ENCODE assay signal across 18 cellular contexts in the genomic region with DNA sequence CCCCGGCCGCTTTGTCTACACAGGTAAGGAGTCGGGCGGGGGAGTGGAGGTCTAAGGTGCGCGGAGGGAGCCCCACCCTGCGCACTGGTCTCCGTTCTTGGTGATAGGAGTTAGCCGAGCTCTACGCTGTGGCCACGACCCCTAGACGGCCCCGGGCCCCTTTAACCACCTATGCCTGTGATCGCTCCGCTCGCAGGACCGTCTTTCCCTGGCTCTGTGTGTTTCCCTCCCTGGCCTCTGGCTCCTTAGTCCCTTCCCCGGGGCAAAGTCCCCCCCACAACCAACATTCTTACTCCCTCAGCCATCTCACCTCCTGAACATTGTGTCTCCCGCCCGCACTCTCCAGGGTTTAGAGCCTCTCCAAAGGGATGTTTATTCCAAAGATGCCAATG. TPM values are rescaled to one million over a fixed set of nuclear protein-coding genes. Genes with fewer than 3 reads are reported as not detected.
DNase-seq lines count a peak whose midpoint lies in the region; ATAC-seq, FAIRE-seq and TF ChIP-seq lines count a peak whose summit lies in the region.
"Had no signal": no experiment of that assay in that cellular context is flagged by ENCODE, and none has a peak within 500 bp of the region (broad histone marks: within the 10 kb centered on the region; RNA-seq: fewer than 3 reads in every experiment).

No MANE protein-coding gene starts in this region.

- CTCF ChIA-PET in A549 (lab: Yijun Ruan, JAX), result interaction anchor here (0.5 to 1.4 kb wide), 4 partner anchors 9 to 304 kb away, joined by 3 to 6 read pairs (median 4); no protein-coding TSS in a partner anchor

- no peak for FAIRE-seq in A549 (lab: Jason Lieb, UNC)

- ATAC-seq in A549 (no peak), mucosa of descending colon (peak; percentile 34), upper lobe of left lung (ENCODE audit: low FRiP score in 2 of 2) (no peak)
- no peak for ATAC-seq in activated CD4-positive, CD25-positive, alpha-beta regulatory T cell treated with anti-CD3 and anti-CD28 coated beads, Interleukin-2, amount 50 U/mL, for 24 hours

- H3K27ac ChIP-seq in A549 (peak overlapping the region; percentile 31 to 63; a peak in 2 of 6 replicates), upper lobe of left lung (no peak overlapping the region)
- H3K27ac ChIP-seq: neutrophil, right atrium auricular region, upper lobe of right lung, WERI-Rb-1 had no signal

- 85% methylated on average over 20 of the region's 20 CpGs for WGBS in A549 (ENCODE audit: missing lambda C conversion rate)
- WGBS in upper lobe of left lung, 2 donors, result 47 to 54% methylated on average over 12 to 20 of the region's 20 CpGs

- no peaks in the 10 kb centered on the region for H3K9me3 Mint-ChIP-seq in dendritic cell treated with granulocyte-macrophage colony-stimulating factor and Interleukin-4, amounts not matched to agents 40 ng/mL and 50 ng/mL, for 4 days

- no peak for TF ChIP-seq POLR2A in A549 (IDR thresholded peaks at IDR 0.05; ENCODE audit: low read length)
- no peak for TF ChIP-seq POLR2A in upper lobe of left lung (IDR thresholded peaks at IDR 0.05)

- POLR2A ChIA-PET in A549 (lab: Yijun Ruan, JAX), result no interaction called here

- H3K4me3 ChIP-seq in A549, result no peak overlapping the region
- H3K4me3 ChIP-seq in mucosa of descending colon, result no peak overlapping the region
- H3K4me3 ChIP-seq in upper lobe of left lung, result no peak overlapping the region

- no peak for TF ChIP-seq RAD21 in A549 (conservative IDR thresholded peaks at IDR 0.05 in 1 of 2, IDR thresholded peaks at IDR 0.05 in 1 of 2)

- H3K36me3 Mint-ChIP-seq in dendritic cell treated with granulocyte-macrophage colony-stimulating factor and Interleukin-4, amounts not matched to agents 40 ng/mL and 50 ng/mL, for 4 days (ENCODE audit: low read depth), result no peaks in the 10 kb centered on the region

- peak overlapping the region; percentile 96; the same call in 1 of the 3 replicates for H3K4me2 ChIP-seq in A549

- DNase-seq in A549 (ENCODE audit: low read depth in 1 of 2, low spot score in 1 of 2), result no peak
- peak; percentile 38 for DNase-seq in GM10266 (ENCODE audit: extremely low spot score)
- peak in 2 of 3 donors; percentile 20 to 60 for DNase-seq in mucosa of descending colon
- DNase-seq in NOMO-1 treated with dmso at 0.1 percent for 144 hours (lab: John Stamatoyannopoulos, UW; ENCODE audit: unreplicated experiment), result no peak
- no peak for DNase-seq in upper lobe of left lung
- no peak for DNase-seq in stimulated activated CD8-positive, alpha-beta memory T cell treated with anti-CD3 and anti-CD28 coated beads, Interleukin-4, amount 100 ng/mL, for 48 hours
- DNase-seq: KBM-7; NCI-H2107; NCI-H524 treated with DMSO at 0.1 percent for 48 hours; SHP77; stimulated activated naive CD4-positive, alpha-beta T cell treated with Interleukin-2 at 50 U/mL for 16 hours; WERI-Rb-1 had no signal

- peaks cover 41% of the 10 kb centered on the region for H3K4me1 Mint-ChIP-seq in dendritic cell treated with granulocyte-macrophage colony-stimulating factor and Interleukin-4, amounts not matched to agents 40 ng/mL and 50 ng/mL, for 4 days (ENCODE audit: low read depth)

- H3K4me3 Mint-ChIP-seq in dendritic cell treated with granulocyte-macrophage colony-stimulating factor and Interleukin-4, amounts not matched to agents 40 ng/mL and 50 ng/mL, for 4 days, result peak overlapping the region; percentile 65

- intact Hi-C loops in dendritic cell treated with granulocyte-macrophage colony-stimulating factor and Interleukin-4, amounts not matched to agents 40 ng/mL and 50 ng/mL, for 4 days (cut with micrococcal nuclease), result no loop called here
- intact Hi-C loops in mucosa of descending colon (cut with DNase I, micrococcal nuclease), result loop anchor here in 1 of 2 donors (10.0 kb wide), 1 partner anchor 255 kb away; no protein-coding TSS in a partner anchor

- H3K36me3 ChIP-seq in mucosa of descending colon (ENCODE audit: low read depth) (no peaks in the 10 kb centered on the region), upper lobe of left lung (no peaks in the 10 kb centered on the region)
- H3K36me3 ChIP-seq: neutrophil, right atrium auricular region, upper lobe of right lung, WERI-Rb-1 had no signal

- no peak for TF ChIP-seq EP300 in A549 (IDR thresholded peaks at IDR 0.05)
- TF ChIP-seq EP300 in upper lobe of left lung (IDR thresholded peaks at IDR 0.05), result no peak

- H3K4me1 ChIP-seq in A549 (peaks cover 44% of the 10 kb centered on the region), mucosa of descending colon (ENCODE audit: low read depth) (peaks cover 34% of the 10 kb centered on the region), upper lobe of left lung (peaks cover 23 to 36% (median 31%) of the 10 kb centered on the region in 4 donors)

- TF ChIP-seq CTCF in A549 (IDR thresholded peaks at IDR 0.05) (no peak), GM10266 (IDR thresholded peaks at IDR 0.05; ENCODE audit: control insufficient read depth, insufficient read depth, low read depth, missing control alignments) (no peak), mucosa of descending colon (IDR thresholded peaks at IDR 0.05) (no peak), upper lobe of left lung (IDR thresholded peaks at IDR 0.05) (no peak)

- H3K27me3 ChIP-seq in upper lobe of left lung, result peaks cover 0 to 14% (median 1%) of the 10 kb centered on the region in 4 donors
- H3K27me3 ChIP-seq: upper lobe of right lung had no signal

- peaks cover 70% of the 10 kb centered on the region for H3K27me3 Mint-ChIP-seq in dendritic cell treated with granulocyte-macrophage colony-stimulating factor and Interleukin-4, amounts not matched to agents 40 ng/mL and 50 ng/mL, for 4 days

- peak overlapping the region; percentile 47 for H3K27ac Mint-ChIP-seq in dendritic cell treated with granulocyte-macrophage colony-stimulating factor and Interleukin-4, amounts not matched to agents 40 ng/mL and 50 ng/mL, for 4 days

- H3K9me3 ChIP-seq in A549 (no peaks in the 10 kb centered on the region), mucosa of descending colon (no peaks in the 10 kb centered on the region), upper lobe of left lung (no peaks in the 10 kb centered on the region)
- H3K9me3 ChIP-seq: Caco-2, neutrophil, right atrium auricular region, upper lobe of right lung had no signal

TF ChIP-seq in A549, 52 proteins besides CTCF, POLR2A, EP300 and RAD21:
- no peak for TF ChIP-seq NR3C1 (IDR thresholded peaks at IDR 0.05)

RNA-seq across cellular contexts. Expression of a gene that starts 50.5 kb away (rescaled TPM):
- polyA plus RNA-seq in A549 (2011; rRNA removed) (not detected in 2 replicates), A549 (2017; fragmentation: RNase III; extraction: RNeasy Plus Mini Kit Qiagen cat#74134 plus additional on column Dnase treatment) (not detected in 3 replicates)
- not detected in 2 replicates for polyA plus RNA-seq in A549 (2012; cell fraction: cytosol; rRNA removed)
- 0.05 TPM in 1 of 2 replicates, not detected in the other for polyA plus RNA-seq in A549 (2012; cell fraction: nucleus; rRNA removed)
- polyA minus RNA-seq in A549 (2011; rRNA and poly(A)+ RNA removed), result not detected in 2 replicates
- total RNA-seq in mucosa of descending colon (1 to 10 TPM in 2 of 3 donors, not detected in 1; 1.7 to 7.1 TPM), upper lobe of left lung (10 to 100 TPM in 1 of 6 donors, 1 to 10 TPM in 1, under 1 TPM in 3, not detected in 1; 0.15 to 13.0 (median 0.55) TPM)
- total RNA-seq: Caco-2 had no signal

RNA-seq across cellular contexts. Expression of a gene that starts 57.4 kb away (rescaled TPM):
- polyA plus RNA-seq in A549 (2011; rRNA removed), result 2.2 and 2.9 TPM in 2 replicates
- polyA plus RNA-seq in A549 (2012; cell fraction: cytosol; rRNA removed), result 1.1 and 1.8 TPM in 2 replicates
- 7.8 and 8.6 TPM in 2 replicates for polyA plus RNA-seq in A549 (2012; cell fraction: nucleus; rRNA removed)
- 1.5 to 3.2 TPM (median 2.8 TPM) in 3 replicates for polyA plus RNA-seq in A549 (2017; fragmentation: RNase III; extraction: RNeasy Plus Mini Kit Qiagen cat#74134 plus additional on column Dnase treatment)
- 2.6 and 4.5 TPM in 2 replicates for polyA minus RNA-seq in A549 (2011; rRNA and poly(A)+ RNA removed)
- 10 to 100 TPM in 1 of 3 donors, 1 to 10 TPM in 2; 3.6 to 53.3 (median 4.5) TPM for total RNA-seq in mucosa of descending colon
- 10 to 100 TPM in 5 of 6 donors, 1 to 10 TPM in 1; 7.8 to 23.7 (median 12.9) TPM for total RNA-seq in upper lobe of left lung

Comparison
In these comparisons a context has a peak if more than half of its experiments do, and no peak if none do; other contexts are left out.
1. DNase-seq: peak in GM10266 (single experiment) and mucosa of descending colon (2 of 3); none in A549 (0 of 2), NOMO-1 treated with dmso at 0.1 percent for 144 hours (single experiment), upper lobe of left lung (0 of 2) and stimulated activated CD8-positive, alpha-beta memory T cell treated with anti-CD3 and anti-CD28 coated beads, Interleukin-4, amount 100 ng/mL, for 48 hours (single experiment).
2. H3K27ac ChIP-seq: peak in A549 (2 of 2); none in upper lobe of left lung (0 of 4).